In genomic region chr1:9539165-9539828, GRCh38 we compare ENCODE assay signal across 1 cellular context.
TF ChIP-seq lines count a peak whose summit lies in the region.

TSS of gene SLC25A33 (plus strand) at chr1:9539465. CDS start at chr1:9539692, 227 bp downstream.

TF ChIP-seq in GM12878, 131 proteins besides CTCF, POLR2A, EP300 and RAD21 (continued from another document and continues in another):
- TF ChIP-seq CUX1 (IDR thresholded peaks at IDR 0.05; ENCODE audit: insufficient replicate concordance, low read depth, low read length) = no peak
- no peak for TF ChIP-seq CBX5 (IDR thresholded peaks at IDR 0.05; ENCODE audit: low read depth)
- TF ChIP-seq, protein P1, sequence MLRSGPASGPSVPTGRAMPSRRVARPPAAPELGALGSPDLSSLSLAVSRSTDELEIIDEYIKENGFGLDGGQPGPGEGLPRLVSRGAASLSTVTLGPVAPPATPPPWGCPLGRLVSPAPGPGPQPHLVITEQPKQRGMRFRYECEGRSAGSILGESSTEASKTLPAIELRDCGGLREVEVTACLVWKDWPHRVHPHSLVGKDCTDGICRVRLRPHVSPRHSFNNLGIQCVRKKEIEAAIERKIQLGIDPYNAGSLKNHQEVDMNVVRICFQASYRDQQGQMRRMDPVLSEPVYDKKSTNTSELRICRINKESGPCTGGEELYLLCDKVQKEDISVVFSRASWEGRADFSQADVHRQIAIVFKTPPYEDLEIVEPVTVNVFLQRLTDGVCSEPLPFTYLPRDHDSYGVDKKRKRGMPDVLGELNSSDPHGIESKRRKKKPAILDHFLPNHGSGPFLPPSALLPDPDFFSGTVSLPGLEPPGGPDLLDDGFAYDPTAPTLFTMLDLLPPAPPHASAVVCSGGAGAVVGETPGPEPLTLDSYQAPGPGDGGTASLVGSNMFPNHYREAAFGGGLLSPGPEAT (IDR thresholded peaks at IDR 0.05; ENCODE audit: low read depth) = no peak
- TF ChIP-seq SREBF1 (IDR thresholded peaks at IDR 0.05; ENCODE audit: low read length) = no peak
- peak; percentile 91 for TF ChIP-seq LARP7 (IDR thresholded peaks at IDR 0.05)
- TF ChIP-seq BCL11A (IDR thresholded peaks at IDR 0.05; ENCODE audit: low read depth, low read length) = no peak
- no peak for TF ChIP-seq ETV6 (conservative IDR thresholded peaks at IDR 0.05 in 1 of 2, IDR thresholded peaks at IDR 0.05 in 1 of 2; ENCODE audit: borderline replicate concordance in 1 of 2, low read depth in 1 of 2)
- TF ChIP-seq ZNF622 (IDR thresholded peaks at IDR 0.05) = no peak
- TF ChIP-seq TCF12 (IDR thresholded peaks at IDR 0.05; ENCODE audit: low read depth, low read length) = no peak
- TF ChIP-seq, protein P2, sequence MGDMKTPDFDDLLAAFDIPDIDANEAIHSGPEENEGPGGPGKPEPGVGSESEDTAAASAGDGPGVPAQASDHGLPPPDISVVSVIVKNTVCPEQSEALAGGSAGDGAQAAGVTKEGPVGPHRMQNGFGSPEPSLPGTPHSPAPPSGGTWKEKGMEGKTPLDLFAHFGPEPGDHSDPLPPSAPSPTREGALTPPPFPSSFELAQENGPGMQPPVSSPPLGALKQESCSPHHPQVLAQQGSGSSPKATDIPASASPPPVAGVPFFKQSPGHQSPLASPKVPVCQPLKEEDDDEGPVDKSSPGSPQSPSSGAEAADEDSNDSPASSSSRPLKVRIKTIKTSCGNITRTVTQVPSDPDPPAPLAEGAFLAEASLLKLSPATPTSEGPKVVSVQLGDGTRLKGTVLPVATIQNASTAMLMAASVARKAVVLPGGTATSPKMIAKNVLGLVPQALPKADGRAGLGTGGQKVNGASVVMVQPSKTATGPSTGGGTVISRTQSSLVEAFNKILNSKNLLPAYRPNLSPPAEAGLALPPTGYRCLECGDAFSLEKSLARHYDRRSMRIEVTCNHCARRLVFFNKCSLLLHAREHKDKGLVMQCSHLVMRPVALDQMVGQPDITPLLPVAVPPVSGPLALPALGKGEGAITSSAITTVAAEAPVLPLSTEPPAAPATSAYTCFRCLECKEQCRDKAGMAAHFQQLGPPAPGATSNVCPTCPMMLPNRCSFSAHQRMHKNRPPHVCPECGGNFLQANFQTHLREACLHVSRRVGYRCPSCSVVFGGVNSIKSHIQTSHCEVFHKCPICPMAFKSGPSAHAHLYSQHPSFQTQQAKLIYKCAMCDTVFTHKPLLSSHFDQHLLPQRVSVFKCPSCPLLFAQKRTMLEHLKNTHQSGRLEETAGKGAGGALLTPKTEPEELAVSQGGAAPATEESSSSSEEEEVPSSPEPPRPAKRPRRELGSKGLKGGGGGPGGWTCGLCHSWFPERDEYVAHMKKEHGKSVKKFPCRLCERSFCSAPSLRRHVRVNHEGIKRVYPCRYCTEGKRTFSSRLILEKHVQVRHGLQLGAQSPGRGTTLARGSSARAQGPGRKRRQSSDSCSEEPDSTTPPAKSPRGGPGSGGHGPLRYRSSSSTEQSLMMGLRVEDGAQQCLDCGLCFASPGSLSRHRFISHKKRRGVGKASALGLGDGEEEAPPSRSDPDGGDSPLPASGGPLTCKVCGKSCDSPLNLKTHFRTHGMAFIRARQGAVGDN (IDR thresholded peaks at IDR 0.05) = peak; percentile 71
- no peak for TF ChIP-seq BCL3 (IDR thresholded peaks at IDR 0.05; ENCODE audit: borderline replicate concordance, insufficient read depth, low read depth, low read length, poor library complexity, severe bottlenecking)
- peak; percentile 18; the same call in 1 of the 2 replicates for TF ChIP-seq RUNX3 (IDR thresholded peaks at IDR 0.05; ENCODE audit: low read length)
- TF ChIP-seq, protein P3, sequence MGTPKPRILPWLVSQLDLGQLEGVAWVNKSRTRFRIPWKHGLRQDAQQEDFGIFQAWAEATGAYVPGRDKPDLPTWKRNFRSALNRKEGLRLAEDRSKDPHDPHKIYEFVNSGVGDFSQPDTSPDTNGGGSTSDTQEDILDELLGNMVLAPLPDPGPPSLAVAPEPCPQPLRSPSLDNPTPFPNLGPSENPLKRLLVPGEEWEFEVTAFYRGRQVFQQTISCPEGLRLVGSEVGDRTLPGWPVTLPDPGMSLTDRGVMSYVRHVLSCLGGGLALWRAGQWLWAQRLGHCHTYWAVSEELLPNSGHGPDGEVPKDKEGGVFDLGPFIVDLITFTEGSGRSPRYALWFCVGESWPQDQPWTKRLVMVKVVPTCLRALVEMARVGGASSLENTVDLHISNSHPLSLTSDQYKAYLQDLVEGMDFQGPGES (IDR thresholded peaks at IDR 0.05) = no peak
- no peak for TF ChIP-seq ZZZ3 (IDR thresholded peaks at IDR 0.05; ENCODE audit: control insufficient read depth, insufficient read length, low read depth)
- no peak for TF ChIP-seq GABPA (IDR thresholded peaks at IDR 0.05; ENCODE audit: low read depth)
- TF ChIP-seq REST (IDR thresholded peaks at IDR 0.05; ENCODE audit: low read depth, low read length) = no peak
- TF ChIP-seq MEF2B (IDR thresholded peaks at IDR 0.05; ENCODE audit: partially characterized antibody, poor library complexity, severe bottlenecking) = no peak
- no peak for TF ChIP-seq MTA3 (IDR thresholded peaks at IDR 0.05; ENCODE audit: borderline replicate concordance, low read length)
- TF ChIP-seq, protein P4, sequence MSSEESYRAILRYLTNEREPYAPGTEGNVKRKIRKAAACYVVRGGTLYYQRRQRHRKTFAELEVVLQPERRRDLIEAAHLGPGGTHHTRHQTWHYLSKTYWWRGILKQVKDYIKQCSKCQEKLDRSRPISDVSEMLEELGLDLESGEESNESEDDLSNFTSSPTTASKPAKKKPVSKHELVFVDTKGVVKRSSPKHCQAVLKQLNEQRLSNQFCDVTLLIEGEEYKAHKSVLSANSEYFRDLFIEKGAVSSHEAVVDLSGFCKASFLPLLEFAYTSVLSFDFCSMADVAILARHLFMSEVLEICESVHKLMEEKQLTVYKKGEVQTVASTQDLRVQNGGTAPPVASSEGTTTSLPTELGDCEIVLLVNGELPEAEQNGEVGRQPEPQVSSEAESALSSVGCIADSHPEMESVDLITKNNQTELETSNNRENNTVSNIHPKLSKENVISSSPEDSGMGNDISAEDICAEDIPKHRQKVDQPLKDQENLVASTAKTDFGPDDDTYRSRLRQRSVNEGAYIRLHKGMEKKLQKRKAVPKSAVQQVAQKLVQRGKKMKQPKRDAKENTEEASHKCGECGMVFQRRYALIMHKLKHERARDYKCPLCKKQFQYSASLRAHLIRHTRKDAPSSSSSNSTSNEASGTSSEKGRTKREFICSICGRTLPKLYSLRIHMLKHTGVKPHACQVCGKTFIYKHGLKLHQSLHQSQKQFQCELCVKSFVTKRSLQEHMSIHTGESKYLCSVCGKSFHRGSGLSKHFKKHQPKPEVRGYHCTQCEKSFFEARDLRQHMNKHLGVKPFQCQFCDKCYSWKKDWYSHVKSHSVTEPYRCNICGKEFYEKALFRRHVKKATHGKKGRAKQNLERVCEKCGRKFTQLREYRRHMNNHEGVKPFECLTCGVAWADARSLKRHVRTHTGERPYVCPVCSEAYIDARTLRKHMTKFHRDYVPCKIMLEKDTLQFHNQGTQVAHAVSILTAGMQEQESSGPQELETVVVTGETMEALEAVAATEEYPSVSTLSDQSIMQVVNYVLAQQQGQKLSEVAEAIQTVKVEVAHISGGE (CRISPR knock-in tag; IDR thresholded peaks at IDR 0.05) = no peak
- TF ChIP-seq SPI1 (IDR thresholded peaks at IDR 0.05; ENCODE audit: borderline replicate concordance, insufficient read depth, low read depth, low read length) = no peak
- TF ChIP-seq PAX5 (IDR thresholded peaks at IDR 0.05; ENCODE audit: borderline replicate concordance, low read depth, low read length) = peak; percentile 61; the same call in 1 of the 2 replicates
- no peak for TF ChIP-seq TCF7 (IDR thresholded peaks at IDR 0.05; ENCODE audit: borderline replicate concordance)
- TF ChIP-seq YY1 (IDR thresholded peaks at IDR 0.05; ENCODE audit: low read depth, low read length) = peak; percentile 60
- TF ChIP-seq FOS (IDR thresholded peaks at IDR 0.05; ENCODE audit: borderline replicate concordance, extremely low read depth, insufficient read length) = no peak
- peak; percentile 90 for TF ChIP-seq TAF1 (IDR thresholded peaks at IDR 0.05; ENCODE audit: borderline replicate concordance, low read depth, low read length)
- TF ChIP-seq RCOR1 (conservative IDR thresholded peaks at IDR 0.05; ENCODE audit: low read depth, low read length) = no peak
- TF ChIP-seq, protein P5, sequence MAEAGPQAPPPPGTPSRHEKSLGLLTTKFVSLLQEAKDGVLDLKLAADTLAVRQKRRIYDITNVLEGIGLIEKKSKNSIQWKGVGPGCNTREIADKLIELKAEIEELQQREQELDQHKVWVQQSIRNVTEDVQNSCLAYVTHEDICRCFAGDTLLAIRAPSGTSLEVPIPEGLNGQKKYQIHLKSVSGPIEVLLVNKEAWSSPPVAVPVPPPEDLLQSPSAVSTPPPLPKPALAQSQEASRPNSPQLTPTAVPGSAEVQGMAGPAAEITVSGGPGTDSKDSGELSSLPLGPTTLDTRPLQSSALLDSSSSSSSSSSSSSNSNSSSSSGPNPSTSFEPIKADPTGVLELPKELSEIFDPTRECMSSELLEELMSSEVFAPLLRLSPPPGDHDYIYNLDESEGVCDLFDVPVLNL (IDR thresholded peaks at IDR 0.05; ENCODE audit: low read depth, low read length) = no peak
- peak; percentile 78 for TF ChIP-seq MXI1 (IDR thresholded peaks at IDR 0.05; ENCODE audit: low read depth, low read length)
- no peak for TF ChIP-seq NFIC (IDR thresholded peaks at IDR 0.05; ENCODE audit: low read depth, low read length)
- TF ChIP-seq POLR2AphosphoS2 (IDR thresholded peaks at IDR 0.05; ENCODE audit: low read depth, low read length) = 0 out of 2 replicates have a peak, but pooled peaks have one; percentile 52
- TF ChIP-seq WRNIP1 (IDR thresholded peaks at IDR 0.05; ENCODE audit: borderline replicate concordance, low read depth, low read length) = no peak
- TF ChIP-seq PAX8 (IDR thresholded peaks at IDR 0.05) = no peak
- no peak for TF ChIP-seq IKZF2 (IDR thresholded peaks at IDR 0.05)
- TF ChIP-seq HDAC2 (IDR thresholded peaks at IDR 0.05) = no peak
- no peak; the same call in 1 of the 2 replicates for TF ChIP-seq SIN3A (IDR thresholded peaks at IDR 0.05; ENCODE audit: low read depth, low read length)
